10 cellular contexts compared by ENCODE assay signal in the genomic region with DNA sequence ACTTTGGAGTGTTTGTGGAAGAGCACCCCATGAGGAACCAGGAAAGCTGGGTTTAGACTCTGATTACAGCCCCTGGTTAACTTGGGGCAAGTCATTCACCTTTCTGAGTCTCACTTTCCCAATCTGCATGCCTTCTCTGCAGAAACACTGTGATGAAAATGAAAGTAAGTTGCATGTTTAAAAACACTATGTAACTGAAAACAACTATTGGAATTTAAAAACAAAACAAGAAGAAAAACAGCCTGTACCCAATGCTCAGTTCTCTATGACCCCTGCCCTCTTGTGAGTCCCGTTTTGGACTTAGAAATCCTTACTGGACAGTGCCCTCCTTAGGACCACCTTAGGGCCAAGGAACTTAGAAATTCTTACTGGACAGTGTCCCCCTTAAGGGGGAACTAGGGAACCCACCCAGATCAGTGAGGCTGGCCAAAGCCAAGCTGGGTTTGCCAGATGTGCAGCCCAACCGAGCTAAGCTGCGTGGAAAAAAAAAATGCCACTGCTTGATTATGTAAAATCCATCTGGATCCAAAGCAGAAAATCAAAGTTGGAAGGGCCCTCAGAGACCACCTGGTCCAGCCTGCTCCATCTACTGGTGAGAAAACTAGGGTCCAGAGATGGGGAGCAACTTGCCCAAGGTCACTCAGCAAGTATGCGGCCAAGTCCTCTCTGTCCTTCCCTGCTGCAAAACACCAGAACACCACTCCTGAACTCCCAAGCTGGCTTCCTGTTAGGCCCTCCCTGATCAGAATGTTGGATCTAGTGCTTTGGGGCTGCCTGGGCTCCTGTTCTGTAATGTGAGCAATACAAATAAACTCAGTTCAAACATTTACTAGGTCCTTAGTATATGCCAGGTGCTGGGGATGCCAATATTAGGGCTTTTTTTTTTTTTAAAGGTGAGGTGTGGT.
DNase-seq lines count a peak whose midpoint lies in the region; ATAC-seq, FAIRE-seq and TF ChIP-seq lines count a peak whose summit lies in the region.
"Had no signal": no experiment of that assay in that cellular context is flagged by ENCODE, and none has a peak within 500 bp of the region (broad histone marks: within the 10 kb centered on the region; RNA-seq: fewer than 3 reads in every experiment).

No MANE protein-coding gene starts in this region.

- intact Hi-C loops in mucosa of descending colon (cut with DNase I, micrococcal nuclease): loop anchor here in 1 of 2 donors (10.0 kb wide), 1 partner anchor 217 kb away; no protein-coding TSS in a partner anchor
- intact Hi-C loops in uterus (cut with DNase I; ENCODE audit: low total_unique reads): loop anchor here (10.0 kb wide), 1 partner anchor 47 kb away; no protein-coding TSS in a partner anchor

- H3K9me3 ChIP-seq in astrocyte (ENCODE audit: insufficient read depth, low read depth, low read length) (no peaks in the 10 kb centered on the region), mucosa of descending colon (no peaks in the 10 kb centered on the region), uterus (no peaks in the 10 kb centered on the region)

- TF ChIP-seq CTCF in astrocyte (IDR thresholded peaks at IDR 0.05; ENCODE audit: insufficient read depth, low read depth, low read length): no peak
- TF ChIP-seq CTCF in mucosa of descending colon (IDR thresholded peaks at IDR 0.05): no peak
- TF ChIP-seq CTCF in uterus (IDR thresholded peaks at IDR 0.05): no peak

- peak; percentile 76 for ATAC-seq in mucosa of descending colon
- no peak for ATAC-seq in GM19328 (IDR thresholded peaks at IDR 0.05; ENCODE audit: unreplicated experiment)

- TF ChIP-seq POLR2A in uterus (IDR thresholded peaks at IDR 0.05): peak in 1 of 2 donors; percentile 41

- H3K4me1 ChIP-seq in astrocyte (ENCODE audit: insufficient read depth, low read length) (peaks cover 48% of the 10 kb centered on the region), mucosa of descending colon (ENCODE audit: low read depth) (peaks cover 52% of the 10 kb centered on the region), uterus (peaks cover 45 to 50% of the 10 kb centered on the region in 2 donors)

- H3K4me3 ChIP-seq in astrocyte (ENCODE audit: insufficient read depth, low read depth, low read length) (no peak overlapping the region), mucosa of descending colon (no peak overlapping the region), uterus (no peak overlapping the region)

- H3K27ac Mint-ChIP-seq in activated naive CD4-positive, alpha-beta T cell treated with anti-CD3 and anti-CD28 coated beads, Interleukin-2, amount 50 U/mL, for 24 hours: peak overlapping the region; percentile 81
- peak overlapping the region; percentile 66 for H3K27ac Mint-ChIP-seq in astrocyte (ENCODE audit: unreplicated experiment)
- H3K27ac Mint-ChIP-seq: B cell had no signal

- peaks cover 6% of the 10 kb centered on the region for H3K36me3 Mint-ChIP-seq in activated naive CD4-positive, alpha-beta T cell treated with anti-CD3 and anti-CD28 coated beads, Interleukin-2, amount 50 U/mL, for 24 hours
- H3K36me3 Mint-ChIP-seq in astrocyte (ENCODE audit: low read depth, unreplicated experiment): peaks cover 25% of the 10 kb centered on the region

- no peak overlapping the region for H3K9ac ChIP-seq in astrocyte (ENCODE audit: low read length)

- FAIRE-seq in astrocyte (lab: Jason Lieb, UNC): peak; percentile 9

- H3K36me3 ChIP-seq in astrocyte (ENCODE audit: insufficient read depth, low read length) (peaks cover 4% of the 10 kb centered on the region), mucosa of descending colon (ENCODE audit: low read depth) (no peaks in the 10 kb centered on the region), uterus (no peaks in the 10 kb centered on the region)

- peaks cover 74% of the 10 kb centered on the region for H3K4me1 Mint-ChIP-seq in activated naive CD4-positive, alpha-beta T cell treated with anti-CD3 and anti-CD28 coated beads, Interleukin-2, amount 50 U/mL, for 24 hours
- H3K4me1 Mint-ChIP-seq in astrocyte (ENCODE audit: low read depth, unreplicated experiment): peaks cover 60% of the 10 kb centered on the region
- H3K4me1 Mint-ChIP-seq: B cell had no signal

- H4K20me1 ChIP-seq in astrocyte (ENCODE audit: insufficient read depth, low read length): peaks cover 39% of the 10 kb centered on the region

- no peak overlapping the region for H2AFZ ChIP-seq in astrocyte (ENCODE audit: low read depth, low read length)

- no peaks in the 10 kb centered on the region for H3K27me3 ChIP-seq in astrocyte (ENCODE audit: insufficient read depth, low read length)
- H3K27me3 ChIP-seq in uterus: no peaks in the 10 kb centered on the region

- no peaks in the 10 kb centered on the region for H3K27me3 Mint-ChIP-seq in activated naive CD4-positive, alpha-beta T cell treated with anti-CD3 and anti-CD28 coated beads, Interleukin-2, amount 50 U/mL, for 24 hours
- no peaks in the 10 kb centered on the region for H3K27me3 Mint-ChIP-seq in astrocyte (ENCODE audit: low read depth, unreplicated experiment)
- H3K27me3 Mint-ChIP-seq: B cell had no signal

- H3K4me2 ChIP-seq in astrocyte (ENCODE audit: low read length): no peak overlapping the region

- peaks cover 2% of the 10 kb centered on the region for H3K79me2 ChIP-seq in astrocyte (ENCODE audit: insufficient read depth, low read length)

- H3K4me3 Mint-ChIP-seq in activated naive CD4-positive, alpha-beta T cell treated with anti-CD3 and anti-CD28 coated beads, Interleukin-2, amount 50 U/mL, for 24 hours: peak overlapping the region; percentile 80
- no peak overlapping the region for H3K4me3 Mint-ChIP-seq in astrocyte (ENCODE audit: unreplicated experiment)
- H3K4me3 Mint-ChIP-seq: B cell had no signal

- no peak for DNase-seq in activated naive CD4-positive, alpha-beta T cell treated with Interleukin-2 at 50 U/mL for 16 hours
- DNase-seq in astrocyte (ENCODE audit: low read depth) (no peak), mucosa of descending colon (peak in 2 of 3 donors; percentile 54 to 62), uterus (peak in 1 of 2 donors; percentile 69), cerebellar nuclear complex (lab: John Stamatoyannopoulos, UW) (no peak), cerebellum (ENCODE audit: low spot score) (no peak)
- DNase-seq: T1000 had no signal

- H3K27ac ChIP-seq in astrocyte (ENCODE audit: low read depth, low read length): no peak overlapping the region
- H3K27ac ChIP-seq in uterus: peak overlapping the region; percentile 85 to 95

- no peaks in the 10 kb centered on the region for H3K9me3 Mint-ChIP-seq in activated naive CD4-positive, alpha-beta T cell treated with anti-CD3 and anti-CD28 coated beads, Interleukin-2, amount 50 U/mL, for 24 hours
- H3K9me3 Mint-ChIP-seq in astrocyte (ENCODE audit: unreplicated experiment): no peaks in the 10 kb centered on the region

Comparison
In these comparisons a context has a peak if more than half of its experiments do, and no peak if none do; other contexts are left out.
1. DNase-seq: peak in mucosa of descending colon (2 of 3); none in activated naive CD4-positive, alpha-beta T cell treated with Interleukin-2 at 50 U/mL for 16 hours (single experiment), astrocyte (single experiment), cerebellar nuclear complex (0 of 2) and cerebellum (single experiment).